ENCODE assay signal across 1 cellular context in the genomic region with DNA sequence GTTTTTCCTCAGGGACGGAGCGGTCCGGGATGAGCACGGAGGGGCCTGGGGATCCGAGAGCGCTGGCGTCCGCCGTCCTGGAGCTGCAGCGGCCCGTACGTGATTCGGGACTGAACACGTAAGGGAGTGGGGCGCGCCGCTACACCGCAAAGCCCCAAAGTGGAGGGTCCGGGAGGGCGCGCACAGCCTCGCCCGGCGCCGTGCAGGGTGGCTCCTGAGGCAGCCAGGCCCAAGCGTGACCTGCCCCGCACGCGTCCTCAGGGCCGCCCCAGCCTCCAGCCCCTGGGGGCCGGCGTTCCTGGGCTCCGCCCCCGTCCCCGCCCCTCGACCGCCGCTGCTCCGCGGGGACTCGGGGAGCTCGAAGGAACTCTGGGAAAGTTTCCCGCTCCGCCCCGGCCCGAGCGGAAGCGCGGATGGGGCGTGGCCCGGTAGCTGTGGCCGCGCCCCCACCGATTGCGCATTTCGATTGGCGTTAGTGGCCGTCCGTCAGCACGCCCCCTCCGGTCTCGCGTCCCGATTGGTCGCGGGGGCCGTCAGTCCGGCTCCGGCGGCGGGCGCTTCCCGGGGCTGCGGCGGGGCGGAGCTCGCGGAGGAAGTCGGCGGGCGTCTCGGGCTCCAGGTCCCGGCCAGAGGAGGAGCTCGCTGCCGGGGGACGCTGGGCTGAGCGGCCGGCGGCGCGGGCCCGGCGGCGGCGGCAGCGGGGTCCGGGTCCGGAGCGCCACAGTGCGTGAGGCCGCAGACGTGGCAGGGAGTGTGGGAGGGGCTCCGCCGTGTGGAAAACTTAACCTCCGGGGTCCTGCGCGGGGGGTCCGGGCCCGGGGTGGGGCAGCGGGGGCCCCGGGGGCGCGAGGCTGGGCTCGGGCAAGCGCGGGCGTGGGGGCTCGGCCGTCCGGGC.
A peak's percentile ranks its signal among the peaks of the same experiment; 100 is the strongest.
TF ChIP-seq lines count a peak whose summit lies in the region.

A gene (minus strand): TSS at position 270 of the 895 bp plus-strand sequence. CDS start 539 bp downstream, outside the sequence.
A gene (plus strand): TSS at position 620 of the 895 bp plus-strand sequence. CDS start 103 bp downstream, at position 723.

TF ChIP-seq in GM12878, 131 proteins besides CTCF, POLR2A, EP300 and RAD21 (continued from another document and continues in another):
- TF ChIP-seq, protein P1, sequence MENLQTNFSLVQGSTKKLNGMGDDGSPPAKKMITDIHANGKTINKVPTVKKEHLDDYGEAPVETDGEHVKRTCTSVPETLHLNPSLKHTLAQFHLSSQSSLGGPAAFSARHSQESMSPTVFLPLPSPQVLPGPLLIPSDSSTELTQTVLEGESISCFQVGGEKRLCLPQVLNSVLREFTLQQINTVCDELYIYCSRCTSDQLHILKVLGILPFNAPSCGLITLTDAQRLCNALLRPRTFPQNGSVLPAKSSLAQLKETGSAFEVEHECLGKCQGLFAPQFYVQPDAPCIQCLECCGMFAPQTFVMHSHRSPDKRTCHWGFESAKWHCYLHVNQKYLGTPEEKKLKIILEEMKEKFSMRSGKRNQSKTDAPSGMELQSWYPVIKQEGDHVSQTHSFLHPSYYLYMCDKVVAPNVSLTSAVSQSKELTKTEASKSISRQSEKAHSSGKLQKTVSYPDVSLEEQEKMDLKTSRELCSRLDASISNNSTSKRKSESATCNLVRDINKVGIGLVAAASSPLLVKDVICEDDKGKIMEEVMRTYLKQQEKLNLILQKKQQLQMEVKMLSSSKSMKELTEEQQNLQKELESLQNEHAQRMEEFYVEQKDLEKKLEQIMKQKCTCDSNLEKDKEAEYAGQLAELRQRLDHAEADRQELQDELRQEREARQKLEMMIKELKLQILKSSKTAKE (IDR thresholded peaks at IDR 0.05; ENCODE audit: low read depth, poor library complexity, severe bottlenecking) = no peak
- TF ChIP-seq BACH1 (IDR thresholded peaks at IDR 0.05; ENCODE audit: borderline replicate concordance) (0 out of 2 replicates have a peak, but pooled peaks have one; percentile 32), ZNF274 (IDR thresholded peaks at IDR 0.05; ENCODE audit: insufficient read depth, insufficient read length) (no peak), SMARCA5 (IDR thresholded peaks at IDR 0.05) (peak; percentile 45; the same call in 1 of the 2 replicates), RUNX3 (IDR thresholded peaks at IDR 0.05; ENCODE audit: low read length) (peak; percentile 69), MEF2B (IDR thresholded peaks at IDR 0.05; ENCODE audit: partially characterized antibody, poor library complexity, severe bottlenecking) (peak; percentile 69), PML (IDR thresholded peaks at IDR 0.05; ENCODE audit: low read length) (no peak; the same call in 1 of the 2 replicates), SIX5 (IDR thresholded peaks at IDR 0.05; ENCODE audit: low read depth, low read length, severe bottlenecking) (peak; percentile 34), KLF5 (IDR thresholded peaks at IDR 0.05; ENCODE audit: partially characterized antibody) (peak; percentile 97), IKZF2 (IDR thresholded peaks at IDR 0.05) (peak; percentile 61 to 89; a peak in 3 of 4 replicates), MXI1 (IDR thresholded peaks at IDR 0.05; ENCODE audit: low read depth, low read length) (peak; percentile 89), RB1 (IDR thresholded peaks at IDR 0.05; ENCODE audit: borderline replicate concordance) (peak; percentile 57; the same call in 1 of the 2 replicates)
- TF ChIP-seq, protein P2, sequence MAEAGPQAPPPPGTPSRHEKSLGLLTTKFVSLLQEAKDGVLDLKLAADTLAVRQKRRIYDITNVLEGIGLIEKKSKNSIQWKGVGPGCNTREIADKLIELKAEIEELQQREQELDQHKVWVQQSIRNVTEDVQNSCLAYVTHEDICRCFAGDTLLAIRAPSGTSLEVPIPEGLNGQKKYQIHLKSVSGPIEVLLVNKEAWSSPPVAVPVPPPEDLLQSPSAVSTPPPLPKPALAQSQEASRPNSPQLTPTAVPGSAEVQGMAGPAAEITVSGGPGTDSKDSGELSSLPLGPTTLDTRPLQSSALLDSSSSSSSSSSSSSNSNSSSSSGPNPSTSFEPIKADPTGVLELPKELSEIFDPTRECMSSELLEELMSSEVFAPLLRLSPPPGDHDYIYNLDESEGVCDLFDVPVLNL (IDR thresholded peaks at IDR 0.05; ENCODE audit: low read depth, low read length) = 0 out of 2 replicates have a peak, but pooled peaks have one; percentile 46
- TF ChIP-seq, protein P3, sequence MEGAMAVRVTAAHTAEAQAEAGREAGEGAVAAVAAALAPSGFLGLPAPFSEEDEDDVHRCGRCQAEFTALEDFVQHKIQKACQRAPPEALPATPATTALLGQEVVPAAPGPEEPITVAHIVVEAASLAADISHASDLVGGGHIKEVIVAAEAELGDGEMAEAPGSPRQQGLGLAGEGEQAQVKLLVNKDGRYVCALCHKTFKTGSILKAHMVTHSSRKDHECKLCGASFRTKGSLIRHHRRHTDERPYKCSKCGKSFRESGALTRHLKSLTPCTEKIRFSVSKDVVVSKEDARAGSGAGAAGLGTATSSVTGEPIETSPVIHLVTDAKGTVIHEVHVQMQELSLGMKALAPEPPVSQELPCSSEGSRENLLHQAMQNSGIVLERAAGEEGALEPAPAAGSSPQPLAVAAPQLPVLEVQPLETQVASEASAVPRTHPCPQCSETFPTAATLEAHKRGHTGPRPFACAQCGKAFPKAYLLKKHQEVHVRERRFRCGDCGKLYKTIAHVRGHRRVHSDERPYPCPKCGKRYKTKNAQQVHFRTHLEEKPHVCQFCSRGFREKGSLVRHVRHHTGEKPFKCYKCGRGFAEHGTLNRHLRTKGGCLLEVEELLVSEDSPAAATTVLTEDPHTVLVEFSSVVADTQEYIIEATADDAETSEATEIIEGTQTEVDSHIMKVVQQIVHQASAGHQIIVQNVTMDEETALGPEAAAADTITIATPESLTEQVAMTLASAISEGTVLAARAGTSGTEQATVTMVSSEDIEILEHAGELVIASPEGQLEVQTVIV (IDR thresholded peaks at IDR 0.05; ENCODE audit: borderline replicate concordance, partially characterized antibody) = peak; percentile 95
- TF ChIP-seq, protein P4, sequence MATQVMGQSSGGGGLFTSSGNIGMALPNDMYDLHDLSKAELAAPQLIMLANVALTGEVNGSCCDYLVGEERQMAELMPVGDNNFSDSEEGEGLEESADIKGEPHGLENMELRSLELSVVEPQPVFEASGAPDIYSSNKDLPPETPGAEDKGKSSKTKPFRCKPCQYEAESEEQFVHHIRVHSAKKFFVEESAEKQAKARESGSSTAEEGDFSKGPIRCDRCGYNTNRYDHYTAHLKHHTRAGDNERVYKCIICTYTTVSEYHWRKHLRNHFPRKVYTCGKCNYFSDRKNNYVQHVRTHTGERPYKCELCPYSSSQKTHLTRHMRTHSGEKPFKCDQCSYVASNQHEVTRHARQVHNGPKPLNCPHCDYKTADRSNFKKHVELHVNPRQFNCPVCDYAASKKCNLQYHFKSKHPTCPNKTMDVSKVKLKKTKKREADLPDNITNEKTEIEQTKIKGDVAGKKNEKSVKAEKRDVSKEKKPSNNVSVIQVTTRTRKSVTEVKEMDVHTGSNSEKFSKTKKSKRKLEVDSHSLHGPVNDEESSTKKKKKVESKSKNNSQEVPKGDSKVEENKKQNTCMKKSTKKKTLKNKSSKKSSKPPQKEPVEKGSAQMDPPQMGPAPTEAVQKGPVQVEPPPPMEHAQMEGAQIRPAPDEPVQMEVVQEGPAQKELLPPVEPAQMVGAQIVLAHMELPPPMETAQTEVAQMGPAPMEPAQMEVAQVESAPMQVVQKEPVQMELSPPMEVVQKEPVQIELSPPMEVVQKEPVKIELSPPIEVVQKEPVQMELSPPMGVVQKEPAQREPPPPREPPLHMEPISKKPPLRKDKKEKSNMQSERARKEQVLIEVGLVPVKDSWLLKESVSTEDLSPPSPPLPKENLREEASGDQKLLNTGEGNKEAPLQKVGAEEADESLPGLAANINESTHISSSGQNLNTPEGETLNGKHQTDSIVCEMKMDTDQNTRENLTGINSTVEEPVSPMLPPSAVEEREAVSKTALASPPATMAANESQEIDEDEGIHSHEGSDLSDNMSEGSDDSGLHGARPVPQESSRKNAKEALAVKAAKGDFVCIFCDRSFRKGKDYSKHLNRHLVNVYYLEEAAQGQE (IDR thresholded peaks at IDR 0.05; ENCODE audit: low read depth, low read length) = no peak
- TF ChIP-seq, protein P5, sequence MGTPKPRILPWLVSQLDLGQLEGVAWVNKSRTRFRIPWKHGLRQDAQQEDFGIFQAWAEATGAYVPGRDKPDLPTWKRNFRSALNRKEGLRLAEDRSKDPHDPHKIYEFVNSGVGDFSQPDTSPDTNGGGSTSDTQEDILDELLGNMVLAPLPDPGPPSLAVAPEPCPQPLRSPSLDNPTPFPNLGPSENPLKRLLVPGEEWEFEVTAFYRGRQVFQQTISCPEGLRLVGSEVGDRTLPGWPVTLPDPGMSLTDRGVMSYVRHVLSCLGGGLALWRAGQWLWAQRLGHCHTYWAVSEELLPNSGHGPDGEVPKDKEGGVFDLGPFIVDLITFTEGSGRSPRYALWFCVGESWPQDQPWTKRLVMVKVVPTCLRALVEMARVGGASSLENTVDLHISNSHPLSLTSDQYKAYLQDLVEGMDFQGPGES (IDR thresholded peaks at IDR 0.05) = peak; percentile 99
- TF ChIP-seq, protein P6, sequence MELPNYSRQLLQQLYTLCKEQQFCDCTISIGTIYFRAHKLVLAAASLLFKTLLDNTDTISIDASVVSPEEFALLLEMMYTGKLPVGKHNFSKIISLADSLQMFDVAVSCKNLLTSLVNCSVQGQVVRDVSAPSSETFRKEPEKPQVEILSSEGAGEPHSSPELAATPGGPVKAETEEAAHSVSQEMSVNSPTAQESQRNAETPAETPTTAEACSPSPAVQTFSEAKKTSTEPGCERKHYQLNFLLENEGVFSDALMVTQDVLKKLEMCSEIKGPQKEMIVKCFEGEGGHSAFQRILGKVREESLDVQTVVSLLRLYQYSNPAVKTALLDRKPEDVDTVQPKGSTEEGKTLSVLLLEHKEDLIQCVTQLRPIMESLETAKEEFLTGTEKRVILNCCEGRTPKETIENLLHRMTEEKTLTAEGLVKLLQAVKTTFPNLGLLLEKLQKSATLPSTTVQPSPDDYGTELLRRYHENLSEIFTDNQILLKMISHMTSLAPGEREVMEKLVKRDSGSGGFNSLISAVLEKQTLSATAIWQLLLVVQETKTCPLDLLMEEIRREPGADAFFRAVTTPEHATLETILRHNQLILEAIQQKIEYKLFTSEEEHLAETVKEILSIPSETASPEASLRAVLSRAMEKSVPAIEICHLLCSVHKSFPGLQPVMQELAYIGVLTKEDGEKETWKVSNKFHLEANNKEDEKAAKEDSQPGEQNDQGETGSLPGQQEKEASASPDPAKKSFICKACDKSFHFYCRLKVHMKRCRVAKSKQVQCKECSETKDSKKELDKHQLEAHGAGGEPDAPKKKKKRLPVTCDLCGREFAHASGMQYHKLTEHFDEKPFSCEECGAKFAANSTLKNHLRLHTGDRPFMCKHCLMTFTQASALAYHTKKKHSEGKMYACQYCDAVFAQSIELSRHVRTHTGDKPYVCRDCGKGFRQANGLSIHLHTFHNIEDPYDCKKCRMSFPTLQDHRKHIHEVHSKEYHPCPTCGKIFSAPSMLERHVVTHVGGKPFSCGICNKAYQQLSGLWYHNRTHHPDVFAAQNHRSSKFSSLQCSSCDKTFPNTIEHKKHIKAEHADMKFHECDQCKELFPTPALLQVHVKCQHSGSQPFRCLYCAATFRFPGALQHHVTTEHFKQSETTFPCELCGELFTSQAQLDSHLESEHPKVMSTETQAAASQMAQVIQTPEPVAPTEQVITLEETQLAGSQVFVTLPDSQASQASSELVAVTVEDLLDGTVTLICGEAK (IDR thresholded peaks at IDR 0.05; ENCODE audit: borderline replicate concordance) = peak; percentile 91
- TF ChIP-seq, protein P7, sequence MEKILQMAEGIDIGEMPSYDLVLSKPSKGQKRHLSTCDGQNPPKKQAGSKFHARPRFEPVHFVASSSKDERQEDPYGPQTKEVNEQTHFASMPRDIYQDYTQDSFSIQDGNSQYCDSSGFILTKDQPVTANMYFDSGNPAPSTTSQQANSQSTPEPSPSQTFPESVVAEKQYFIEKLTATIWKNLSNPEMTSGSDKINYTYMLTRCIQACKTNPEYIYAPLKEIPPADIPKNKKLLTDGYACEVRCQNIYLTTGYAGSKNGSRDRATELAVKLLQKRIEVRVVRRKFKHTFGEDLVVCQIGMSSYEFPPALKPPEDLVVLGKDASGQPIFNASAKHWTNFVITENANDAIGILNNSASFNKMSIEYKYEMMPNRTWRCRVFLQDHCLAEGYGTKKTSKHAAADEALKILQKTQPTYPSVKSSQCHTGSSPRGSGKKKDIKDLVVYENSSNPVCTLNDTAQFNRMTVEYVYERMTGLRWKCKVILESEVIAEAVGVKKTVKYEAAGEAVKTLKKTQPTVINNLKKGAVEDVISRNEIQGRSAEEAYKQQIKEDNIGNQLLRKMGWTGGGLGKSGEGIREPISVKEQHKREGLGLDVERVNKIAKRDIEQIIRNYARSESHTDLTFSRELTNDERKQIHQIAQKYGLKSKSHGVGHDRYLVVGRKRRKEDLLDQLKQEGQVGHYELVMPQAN (conservative IDR thresholded peaks at IDR 0.05) = peak; percentile 80
- TF ChIP-seq, protein P8, sequence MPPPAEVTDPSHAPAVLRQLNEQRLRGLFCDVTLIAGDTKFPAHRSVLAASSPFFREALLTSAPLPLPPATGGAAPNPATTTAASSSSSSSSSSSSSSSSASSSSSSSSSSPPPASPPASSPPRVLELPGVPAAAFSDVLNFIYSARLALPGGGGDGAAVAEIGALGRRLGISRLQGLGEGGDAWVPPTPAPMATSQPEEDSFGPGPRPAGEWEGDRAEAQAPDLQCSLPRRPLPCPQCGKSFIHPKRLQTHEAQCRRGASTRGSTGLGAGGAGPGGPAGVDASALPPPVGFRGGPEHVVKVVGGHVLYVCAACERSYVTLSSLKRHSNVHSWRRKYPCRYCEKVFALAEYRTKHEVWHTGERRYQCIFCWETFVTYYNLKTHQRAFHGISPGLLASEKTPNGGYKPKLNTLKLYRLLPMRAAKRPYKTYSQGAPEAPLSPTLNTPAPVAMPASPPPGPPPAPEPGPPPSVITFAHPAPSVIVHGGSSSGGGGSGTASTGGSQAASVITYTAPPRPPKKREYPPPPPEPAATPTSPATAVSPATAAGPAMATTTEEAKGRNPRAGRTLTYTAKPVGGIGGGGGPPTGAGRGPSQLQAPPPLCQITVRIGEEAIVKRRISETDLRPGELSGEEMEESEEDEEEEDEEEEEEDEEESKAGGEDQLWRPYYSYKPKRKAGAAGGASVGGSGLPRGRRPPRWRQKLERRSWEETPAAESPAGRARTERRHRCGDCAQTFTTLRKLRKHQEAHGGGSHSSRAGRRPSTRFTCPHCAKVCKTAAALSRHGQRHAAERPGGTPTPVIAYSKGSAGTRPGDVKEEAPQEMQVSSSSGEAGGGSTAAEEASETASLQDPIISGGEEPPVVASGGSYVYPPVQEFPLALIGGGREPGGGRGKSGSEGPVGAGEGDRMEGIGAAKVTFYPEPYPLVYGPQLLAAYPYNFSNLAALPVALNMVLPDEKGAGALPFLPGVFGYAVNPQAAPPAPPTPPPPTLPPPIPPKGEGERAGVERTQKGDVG (CRISPR knock-in tag; IDR thresholded peaks at IDR 0.05) = no peak
- TF ChIP-seq, protein P9, sequence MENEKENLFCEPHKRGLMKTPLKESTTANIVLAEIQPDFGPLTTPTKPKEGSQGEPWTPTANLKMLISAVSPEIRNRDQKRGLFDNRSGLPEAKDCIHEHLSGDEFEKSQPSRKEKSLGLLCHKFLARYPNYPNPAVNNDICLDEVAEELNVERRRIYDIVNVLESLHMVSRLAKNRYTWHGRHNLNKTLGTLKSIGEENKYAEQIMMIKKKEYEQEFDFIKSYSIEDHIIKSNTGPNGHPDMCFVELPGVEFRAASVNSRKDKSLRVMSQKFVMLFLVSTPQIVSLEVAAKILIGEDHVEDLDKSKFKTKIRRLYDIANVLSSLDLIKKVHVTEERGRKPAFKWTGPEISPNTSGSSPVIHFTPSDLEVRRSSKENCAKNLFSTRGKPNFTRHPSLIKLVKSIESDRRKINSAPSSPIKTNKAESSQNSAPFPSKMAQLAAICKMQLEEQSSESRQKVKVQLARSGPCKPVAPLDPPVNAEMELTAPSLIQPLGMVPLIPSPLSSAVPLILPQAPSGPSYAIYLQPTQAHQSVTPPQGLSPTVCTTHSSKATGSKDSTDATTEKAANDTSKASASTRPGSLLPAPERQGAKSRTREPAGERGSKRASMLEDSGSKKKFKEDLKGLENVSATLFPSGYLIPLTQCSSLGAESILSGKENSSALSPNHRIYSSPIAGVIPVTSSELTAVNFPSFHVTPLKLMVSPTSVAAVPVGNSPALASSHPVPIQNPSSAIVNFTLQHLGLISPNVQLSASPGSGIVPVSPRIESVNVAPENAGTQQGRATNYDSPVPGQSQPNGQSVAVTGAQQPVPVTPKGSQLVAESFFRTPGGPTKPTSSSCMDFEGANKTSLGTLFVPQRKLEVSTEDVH (IDR thresholded peaks at IDR 0.05; ENCODE audit: low read depth, partially characterized antibody) = no peak
